Comparison of ENCODE assay signal across 23 cellular contexts in the genomic region with DNA sequence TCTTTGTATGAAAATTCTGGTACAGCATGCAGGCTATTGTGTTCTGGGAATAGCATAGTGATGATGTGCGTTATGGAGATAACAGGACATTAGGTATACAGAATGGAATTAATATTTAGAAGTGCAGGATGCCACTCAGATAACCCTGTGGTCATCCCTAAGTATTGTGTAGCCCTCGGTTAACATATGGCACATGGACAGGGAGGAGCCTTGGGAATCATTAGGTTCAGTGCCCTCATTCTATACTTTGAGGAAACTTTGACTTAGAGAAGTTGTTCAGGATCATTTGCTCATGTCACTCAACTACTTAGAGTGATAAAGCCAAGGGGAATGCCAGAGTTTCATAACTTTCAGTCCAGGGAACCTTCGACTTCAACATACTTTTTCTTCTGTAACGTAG.
DNase-seq lines count a peak whose midpoint lies in the region; ATAC-seq, FAIRE-seq and TF ChIP-seq lines count a peak whose summit lies in the region.
"Had no signal": no experiment of that assay in that cellular context is flagged by ENCODE, and none has a peak within 500 bp of the region (broad histone marks: within the 10 kb centered on the region; RNA-seq: fewer than 3 reads in every experiment).

No MANE protein-coding gene starts in this region.

- H3K9me3 ChIP-seq in tibial artery = no peaks in the 10 kb centered on the region

- H3K9me3 Mint-ChIP-seq in activated CD8-positive, alpha-beta T cell treated with anti-CD3 and anti-CD28 coated beads, Interleukin-2, amount 10 ng/mL, durations not matched to agents 7 days and 5 days (ENCODE audit: insufficient read depth) = no peaks in the 10 kb centered on the region
- H3K9me3 Mint-ChIP-seq: CD8-positive, alpha-beta memory T cell had no signal

- H3K4me3 ChIP-seq in cardiac fibroblast (replicated peaks in 1 of 2; ENCODE audit: low read depth in 2 of 2, low read length in 2 of 2) (no peak overlapping the region), tibial artery (no peak overlapping the region)

- no peak for ATAC-seq in activated CD8-positive, alpha-beta T cell treated with anti-CD3 and anti-CD28 coated beads, Interleukin-2, amount 10 ng/mL, durations not matched to agents 7 days and 5 days

- intact Hi-C loops in tibial artery (cut with DNase I; ENCODE audit: low total_unique reads) = no loop called here

- DNase-seq in Caki2 (ENCODE audit: low read depth) (peak; percentile 4), RCC 7860 (ENCODE audit: low spot score) (peak; percentile 11), cardiac fibroblast (ENCODE audit: low read depth in 2 of 2) (peak; percentile 47 to 66), kidney glomerular epithelial cell (lab: John Stamatoyannopoulos, UW) (peak; percentile 53), NCI-H1092 treated with DMSO at 0.1 percent for 48 hours (lab: John Stamatoyannopoulos, UW) (no peak), SHP77 (lab: John Stamatoyannopoulos, UW) (no peak), tibial artery (no peak)
- DNase-seq in activated CD8-positive, alpha-beta T cell treated with anti-CD3 and anti-CD28 coated beads, Interleukin-2, amount 10 ng/mL, durations not matched to agents 7 days and 5 days = no peak
- DNase-seq: 8988T; AML-193; CD8-positive, alpha-beta memory T cell; GDM1; GOT3; HCEC 1CT; NCI-H1048; NCI-H1436; NCI-H187 treated with DMSO at 0.1 percent for 48 hours; NCI-H2107; NCI-H510A had no signal

- in situ Hi-C loops in Caki2 (cut with HindIII; ENCODE audit: low pct_unique_long_range_greater_than_20kb, low sequenced_read_pairs) = no loop called here

- peaks cover 0 to 39% (median 17%) of the 10 kb centered on the region in 4 donors for H3K4me1 ChIP-seq in tibial artery

- no peak overlapping the region for H3K27ac Mint-ChIP-seq in activated CD8-positive, alpha-beta T cell treated with anti-CD3 and anti-CD28 coated beads, Interleukin-2, amount 10 ng/mL, durations not matched to agents 7 days and 5 days

- H3K36me3 ChIP-seq in tibial artery = no peaks in the 10 kb centered on the region

- POLR2A ChIA-PET in activated CD8-positive, alpha-beta T cell treated with anti-CD3 and anti-CD28 coated beads, Interleukin-2, amount 10 ng/mL, durations not matched to agents 7 days and 5 days (lab: Charles Lee) = no interaction called here

- H3K4me3 Mint-ChIP-seq in activated CD8-positive, alpha-beta T cell treated with anti-CD3 and anti-CD28 coated beads, Interleukin-2, amount 10 ng/mL, durations not matched to agents 7 days and 5 days = no peak overlapping the region
- H3K4me3 Mint-ChIP-seq: CD8-positive, alpha-beta memory T cell had no signal

- H3K4me1 Mint-ChIP-seq in activated CD8-positive, alpha-beta T cell treated with anti-CD3 and anti-CD28 coated beads, Interleukin-2, amount 10 ng/mL, durations not matched to agents 7 days and 5 days (ENCODE audit: low read depth) = no peaks in the 10 kb centered on the region
- H3K4me1 Mint-ChIP-seq: CD8-positive, alpha-beta memory T cell had no signal

- no peaks in the 10 kb centered on the region for H3K36me3 Mint-ChIP-seq in activated CD8-positive, alpha-beta T cell treated with anti-CD3 and anti-CD28 coated beads, Interleukin-2, amount 10 ng/mL, durations not matched to agents 7 days and 5 days (ENCODE audit: low read depth)
- H3K36me3 Mint-ChIP-seq: CD8-positive, alpha-beta memory T cell had no signal

- TF ChIP-seq CTCF in cardiac fibroblast (IDR thresholded peaks at IDR 0.05; ENCODE audit: low read depth, low read length) (no peak), tibial artery (IDR thresholded peaks at IDR 0.05) (no peak)

- H3K27ac ChIP-seq in tibial artery = no peak overlapping the region
- H3K27ac ChIP-seq: C4-2B, KMS-11 had no signal

- CTCF ChIA-PET in activated CD8-positive, alpha-beta T cell treated with anti-CD3 and anti-CD28 coated beads, Interleukin-2, amount 10 ng/mL, durations not matched to agents 7 days and 5 days (lab: Charles Lee) = no interaction called here

- no peaks in the 10 kb centered on the region for H3K27me3 ChIP-seq in tibial artery

- peaks cover 6% of the 10 kb centered on the region for H3K27me3 Mint-ChIP-seq in activated CD8-positive, alpha-beta T cell treated with anti-CD3 and anti-CD28 coated beads, Interleukin-2, amount 10 ng/mL, durations not matched to agents 7 days and 5 days (ENCODE audit: low read depth)
- H3K27me3 Mint-ChIP-seq: CD8-positive, alpha-beta memory T cell had no signal

- no peak for FAIRE-seq in RCC 7860 (lab: Jason Lieb, UNC)
- FAIRE-seq: GM18507, HTR-8/SVneo had no signal

Comparison
In these comparisons a context has a peak if more than half of its experiments do, and no peak if none do; other contexts are left out.
1. DNase-seq: peak in Caki2 (single experiment), RCC 7860 (single experiment), cardiac fibroblast (2 of 2) and kidney glomerular epithelial cell (single experiment); none in NCI-H1092 treated with DMSO at 0.1 percent for 48 hours (single experiment), SHP77 (0 of 2), activated CD8-positive, alpha-beta T cell treated with anti-CD3 and anti-CD28 coated beads, Interleukin-2, amount 10 ng/mL, durations not matched to agents 7 days and 5 days (single experiment) and tibial artery (0 of 2).